1 cellular context compared by ENCODE assay signal in genomic region chr19:35760711-35761349, GRCh38.
TF ChIP-seq lines count a peak whose summit lies in the region.

No MANE protein-coding gene starts in this region.

TF ChIP-seq in SK-N-SH treated with all-trans-retinoic acid at 6 μM for 48 hours, 23 proteins besides CTCF, POLR2A, EP300 and RAD21 (continued from another document):
- TF ChIP-seq ZFP30 (CRISPR knock-in tag; IDR thresholded peaks at IDR 0.05) (no peak), TSHZ2 (CRISPR knock-in tag; IDR thresholded peaks at IDR 0.05) (no peak), SNAI2 (CRISPR knock-in tag; IDR thresholded peaks at IDR 0.05) (no peak), PATZ1 (CRISPR knock-in tag; IDR thresholded peaks at IDR 0.05; ENCODE audit: borderline replicate concordance) (no peak), TCF4 (CRISPR knock-in tag; IDR thresholded peaks at IDR 0.05; ENCODE audit: borderline replicate concordance) (no peak), BACH2 (CRISPR knock-in tag; IDR thresholded peaks at IDR 0.05; ENCODE audit: borderline replicate concordance) (no peak), PPARA (CRISPR knock-in tag; IDR thresholded peaks at IDR 0.05; ENCODE audit: borderline replicate concordance) (no peak), OSR1 (CRISPR knock-in tag; IDR thresholded peaks at IDR 0.05) (no peak), ZFP3 (CRISPR knock-in tag; IDR thresholded peaks at IDR 0.05) (no peak), TOX (CRISPR knock-in tag; IDR thresholded peaks at IDR 0.05; ENCODE audit: borderline replicate concordance) (no peak), ZC3H10 (CRISPR knock-in tag; IDR thresholded peaks at IDR 0.05) (no peak), CREB5 (CRISPR knock-in tag; IDR thresholded peaks at IDR 0.05; ENCODE audit: low read depth) (no peak)
TF ChIP-seq in SK-N-SH treated with all-trans-retinoic acid at 6 μM for 48 hours: peak in this region for 0.
